ENCODE assay signal across 24 cellular contexts in the genomic region with DNA sequence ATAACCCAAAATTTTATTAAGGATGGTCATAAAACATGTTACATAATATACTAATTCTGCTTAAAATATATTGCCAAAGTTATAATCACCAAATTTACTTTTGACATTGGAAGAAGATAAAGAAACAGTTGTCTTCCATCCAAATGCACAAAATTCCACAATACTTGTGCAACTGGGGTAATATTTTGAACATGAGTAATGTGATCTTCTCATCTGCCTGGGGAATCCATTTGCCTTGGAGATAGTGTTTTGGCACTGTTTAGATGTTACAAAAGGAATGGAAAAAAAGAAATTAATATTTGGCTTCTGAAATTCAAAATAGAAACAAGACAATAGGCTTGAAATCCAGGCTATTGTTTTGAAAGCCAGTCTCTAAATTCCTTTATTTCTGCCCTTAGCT. TPM values are rescaled to one million over a fixed set of nuclear protein-coding genes. Genes with fewer than 3 reads are reported as not detected.
A peak's percentile ranks its signal among the peaks of the same experiment; 100 is the strongest.
DNase-seq lines count a peak whose midpoint lies in the region; ATAC-seq and TF ChIP-seq lines count a peak whose summit lies in the region.
"Had no signal": no experiment of that assay in that cellular context is flagged by ENCODE, and none has a peak within 500 bp of the region (broad histone marks: within the 10 kb centered on the region; RNA-seq: fewer than 3 reads in every experiment).

No MANE protein-coding gene starts in this region.

- H3K36me3 ChIP-seq in GM23248 (ENCODE audit: low read depth), result no peaks in the 10 kb centered on the region
- H3K36me3 ChIP-seq: MG63, suprapubic skin had no signal

- H2AFZ ChIP-seq in GM23248, result no peak overlapping the region

- H3K9me3 ChIP-seq in GM23248 (ENCODE audit: low read depth) (no peaks in the 10 kb centered on the region), T-helper 17 cell (ENCODE audit: control insufficient read depth, low read length, poor library complexity, severe bottlenecking) (no peaks in the 10 kb centered on the region)
- H3K9me3 ChIP-seq: body of pancreas, MG63, suprapubic skin had no signal

- H3K9ac ChIP-seq in GM23248, result no peak overlapping the region

- TF ChIP-seq CTCF in cardiac fibroblast (IDR thresholded peaks at IDR 0.05; ENCODE audit: low read depth, low read length), result no peak
- TF ChIP-seq CTCF in mesothelial cell of epicardium (IDR thresholded peaks at IDR 0.05; ENCODE audit: unreplicated experiment), result no peak

- H3K9me3 Mint-ChIP-seq in mesothelial cell of epicardium, result no peaks in the 10 kb centered on the region
- H3K9me3 Mint-ChIP-seq in activated CD8-positive, alpha-beta memory T cell treated with anti-CD3 and anti-CD28 coated beads, Interleukin-2, amount 10 ng/mL, durations not matched to agents 7 days and 5 days (ENCODE audit: low read depth), result no peaks in the 10 kb centered on the region
- H3K9me3 Mint-ChIP-seq: activated B cell treated with CpG ODN at 0.5 μM for 24 hours; activated CD4-positive, alpha-beta memory T cell treated with anti-CD3 and anti-CD28 coated beads for 36 hours; stimulated activated effector memory CD8-positive, alpha-beta T cell treated with anti-CD3 and anti-CD28 coated beads, Interleukin-12 subunit alpha, Interleukin-12 subunit beta, amount 100 ng/mL, for 72 hours had no signal

- no peaks in the 10 kb centered on the region for H3K27me3 ChIP-seq in GM23248 (replicated peaks; ENCODE audit: insufficient read depth)
- H3K27me3 ChIP-seq: body of pancreas, MG63, suprapubic skin had no signal

- no peak overlapping the region for H3K27ac Mint-ChIP-seq in mesothelial cell of epicardium
- H3K27ac Mint-ChIP-seq in activated CD8-positive, alpha-beta memory T cell treated with anti-CD3 and anti-CD28 coated beads, Interleukin-2, amount 10 ng/mL, durations not matched to agents 7 days and 5 days, result no peak overlapping the region
- no peak overlapping the region for H3K27ac Mint-ChIP-seq in T-helper 17 cell
- H3K27ac Mint-ChIP-seq: activated B cell treated with CpG ODN at 0.5 μM for 24 hours; activated CD4-positive, alpha-beta memory T cell treated with anti-CD3 and anti-CD28 coated beads for 36 hours; CD14-positive monocyte; stimulated activated effector memory CD8-positive, alpha-beta T cell treated with anti-CD3 and anti-CD28 coated beads, Interleukin-12 subunit alpha, Interleukin-12 subunit beta, amount 100 ng/mL, for 72 hours had no signal

- DNase-seq in AG08395 (ENCODE audit: low spot score) (peak; percentile 65), GM23248 (peak; percentile 75), cardiac fibroblast (ENCODE audit: low read depth in 2 of 2) (peak; percentile 71 to 78), myocyte (ENCODE audit: low read depth) (peak; percentile 36), mesothelial cell of epicardium (ENCODE audit: low spot score in 2 of 2, unreplicated experiment in 2 of 2) (no peak), T-helper 17 cell (no peak)
- no peak for DNase-seq in activated CD8-positive, alpha-beta memory T cell treated with anti-CD3 and anti-CD28 coated beads, Interleukin-2, amount 10 ng/mL, durations not matched to agents 7 days and 5 days
- no peak for DNase-seq in stimulated activated naive CD4-positive, alpha-beta T cell (lab: John Stamatoyannopoulos, UW)
- DNase-seq: activated B cell treated with CpG ODN at 0.5 μM for 24 hours; activated CD4-positive, alpha-beta memory T cell treated with anti-CD3 and anti-CD28 coated beads for 36 hours; activated effector memory CD4-positive, alpha-beta T cell treated with Interleukin-2 at 50 U/mL for 16 hours; body of pancreas; effector CD4-positive, alpha-beta T cell; mammary epithelial cell; NCI-H2081 treated with DMSO at 0.1 percent for 48 hours; NCI-H82; occipital lobe; retina; stimulated activated CD4-positive, alpha-beta T cell treated with anti-CD3 and anti-CD28 coated beads, Interleukin-2, amount 100 ng/mL, for 48 hours; T-helper 9 cell had no signal

- H3K4me3 Mint-ChIP-seq in mesothelial cell of epicardium, result no peak overlapping the region
- H3K4me3 Mint-ChIP-seq in activated CD8-positive, alpha-beta memory T cell treated with anti-CD3 and anti-CD28 coated beads, Interleukin-2, amount 10 ng/mL, durations not matched to agents 7 days and 5 days, result no peak overlapping the region
- H3K4me3 Mint-ChIP-seq in T-helper 17 cell, result no peak overlapping the region
- H3K4me3 Mint-ChIP-seq: activated B cell treated with CpG ODN at 0.5 μM for 24 hours; activated CD4-positive, alpha-beta memory T cell treated with anti-CD3 and anti-CD28 coated beads for 36 hours; CD14-positive monocyte; stimulated activated effector memory CD8-positive, alpha-beta T cell treated with anti-CD3 and anti-CD28 coated beads, Interleukin-12 subunit alpha, Interleukin-12 subunit beta, amount 100 ng/mL, for 72 hours had no signal

- no peaks in the 10 kb centered on the region for H3K79me2 ChIP-seq in GM23248 (ENCODE audit: insufficient read depth)

- H3K36me3 Mint-ChIP-seq in mesothelial cell of epicardium (no peaks in the 10 kb centered on the region), T-helper 17 cell (ENCODE audit: low read depth) (no peaks in the 10 kb centered on the region)
- peaks cover 28% of the 10 kb centered on the region for H3K36me3 Mint-ChIP-seq in activated CD8-positive, alpha-beta memory T cell treated with anti-CD3 and anti-CD28 coated beads, Interleukin-2, amount 10 ng/mL, durations not matched to agents 7 days and 5 days
- H3K36me3 Mint-ChIP-seq: CD14-positive monocyte had no signal

- in situ Hi-C loops in GM23248 (cut with MboI), result no loop called here

- H3K27me3 Mint-ChIP-seq in mesothelial cell of epicardium (ENCODE audit: low read depth) (peaks cover 2% of the 10 kb centered on the region), T-helper 17 cell (no peaks in the 10 kb centered on the region)
- no peaks in the 10 kb centered on the region for H3K27me3 Mint-ChIP-seq in activated CD8-positive, alpha-beta memory T cell treated with anti-CD3 and anti-CD28 coated beads, Interleukin-2, amount 10 ng/mL, durations not matched to agents 7 days and 5 days
- H3K27me3 Mint-ChIP-seq: activated B cell treated with CpG ODN at 0.5 μM for 24 hours; activated CD4-positive, alpha-beta memory T cell treated with anti-CD3 and anti-CD28 coated beads for 36 hours had no signal

- H3K4me1 Mint-ChIP-seq in mesothelial cell of epicardium, result peaks cover 7% of the 10 kb centered on the region
- H3K4me1 Mint-ChIP-seq in activated CD8-positive, alpha-beta memory T cell treated with anti-CD3 and anti-CD28 coated beads, Interleukin-2, amount 10 ng/mL, durations not matched to agents 7 days and 5 days, result peaks cover 18% of the 10 kb centered on the region
- peaks cover 3% of the 10 kb centered on the region for H3K4me1 Mint-ChIP-seq in T-helper 17 cell

- H4K20me1 ChIP-seq in GM23248 (ENCODE audit: insufficient read depth), result no peaks in the 10 kb centered on the region

- no peaks in the 10 kb centered on the region for H3K9me2 ChIP-seq in GM23248 (ENCODE audit: insufficient read depth)

- CTCF ChIA-PET in activated CD8-positive, alpha-beta memory T cell treated with anti-CD3 and anti-CD28 coated beads, Interleukin-2, amount 10 ng/mL, durations not matched to agents 7 days and 5 days (lab: Charles Lee), result interaction anchor here (0.6 to 1.1 kb wide), 2 partner anchors 28 to 284 kb away, joined by 3 read pairs; no protein-coding TSS in a partner anchor

- peaks cover 16% of the 10 kb centered on the region for H3F3A ChIP-seq in GM23248 (ENCODE audit: insufficient read depth)

- H3K4me1 ChIP-seq in GM23248 (ENCODE audit: insufficient read depth), result peaks cover 16% of the 10 kb centered on the region
- H3K4me1 ChIP-seq: body of pancreas, suprapubic skin had no signal

- H3K4me2 ChIP-seq in GM23248 (ENCODE audit: unreplicated experiment), result peak overlapping the region; percentile 51

- 0 out of 2 replicates have a peak overlapping the region, but pooled peaks have one; percentile 1 for H3K4me3 ChIP-seq in GM23248
- no peak overlapping the region for H3K4me3 ChIP-seq in cardiac fibroblast (replicated peaks in 1 of 2; ENCODE audit: low read depth in 2 of 2, low read length in 2 of 2)
- H3K4me3 ChIP-seq: body of pancreas, MG63, suprapubic skin had no signal

- peak overlapping the region; percentile 59 for H3K27ac ChIP-seq in GM23248
- H3K27ac ChIP-seq: body of pancreas, suprapubic skin had no signal

- no peak for ATAC-seq in activated CD8-positive, alpha-beta memory T cell treated with anti-CD3 and anti-CD28 coated beads, Interleukin-2, amount 10 ng/mL, durations not matched to agents 7 days and 5 days
- no peak for ATAC-seq in T-helper 17 cell
- ATAC-seq: body of pancreas; stimulated activated effector memory CD8-positive, alpha-beta T cell treated with anti-CD3 and anti-CD28 coated beads, Interleukin-12 subunit alpha, Interleukin-12 subunit beta, amount 100 ng/mL, for 72 hours had no signal

RNA-seq across cellular contexts. Expression of a gene that starts 9.1 kb away (rescaled TPM):
- not detected in 2 replicates for total RNA-seq in GM23248 (2014; rRNA removed; shearing (Covaris generic))
- polyA plus RNA-seq in GM23248 (2016; fragmentation: Nextera tagmentation; extraction: Ambion mirVana), result 0.18 TPM in 1 of 2 replicates, not detected in the other
- total RNA-seq in myocyte (not detected in 2 replicates), mesothelial cell of epicardium (0.53 to 1.1 TPM (median 1.0 TPM) in 3 replicates), T-helper 17 cell (1 to 10 TPM; 2.0 to 2.1 TPM)
- polyA plus RNA-seq in myocyte (2012), result not detected
- 10 to 100 TPM; 15.1 to 16.8 TPM for total RNA-seq in activated CD8-positive, alpha-beta memory T cell treated with anti-CD3 and anti-CD28 coated beads, Interleukin-2, amount 10 ng/mL, durations not matched to agents 7 days and 5 days
- total RNA-seq: activated B cell treated with CpG ODN at 0.5 μM for 24 hours, body of pancreas had no signal
- polyA plus RNA-seq: CD14-positive monocyte had no signal

RNA-seq across cellular contexts. Expression of a gene that starts 30.2 kb away (rescaled TPM):
- 24.4 and 27.9 TPM in 2 replicates for total RNA-seq in GM23248 (2014; rRNA removed; shearing (Covaris generic))
- polyA plus RNA-seq in GM23248 (2016; fragmentation: Nextera tagmentation; extraction: Ambion mirVana), result 3.4 TPM in 2 replicates
- total RNA-seq in myocyte, result 40.4 and 41.4 TPM in 2 replicates
- 15.6 TPM for polyA plus RNA-seq in myocyte (2012)
- 23.6 to 28.3 TPM (median 25.0 TPM) in 3 replicates for total RNA-seq in mesothelial cell of epicardium
- total RNA-seq in activated CD8-positive, alpha-beta memory T cell treated with anti-CD3 and anti-CD28 coated beads, Interleukin-2, amount 10 ng/mL, durations not matched to agents 7 days and 5 days, result 100 to 1,000 TPM in 1 of 2 experiments, 10 to 100 TPM in 1; 99.2 to 105 TPM
- 100 to 1,000 TPM; 202 to 252 TPM for total RNA-seq in T-helper 17 cell

Comparison
In these comparisons a context has a peak if more than half of its experiments do, and no peak if none do; other contexts are left out.
1. DNase-seq: peak in AG08395 (single experiment), GM23248 (single experiment), cardiac fibroblast (2 of 2) and myocyte (single experiment); none in mesothelial cell of epicardium (0 of 2), activated CD8-positive, alpha-beta memory T cell treated with anti-CD3 and anti-CD28 coated beads, Interleukin-2, amount 10 ng/mL, durations not matched to agents 7 days and 5 days (single experiment), T-helper 17 cell (0 of 3) and stimulated activated naive CD4-positive, alpha-beta T cell (0 of 6).